In the genomic region with DNA sequence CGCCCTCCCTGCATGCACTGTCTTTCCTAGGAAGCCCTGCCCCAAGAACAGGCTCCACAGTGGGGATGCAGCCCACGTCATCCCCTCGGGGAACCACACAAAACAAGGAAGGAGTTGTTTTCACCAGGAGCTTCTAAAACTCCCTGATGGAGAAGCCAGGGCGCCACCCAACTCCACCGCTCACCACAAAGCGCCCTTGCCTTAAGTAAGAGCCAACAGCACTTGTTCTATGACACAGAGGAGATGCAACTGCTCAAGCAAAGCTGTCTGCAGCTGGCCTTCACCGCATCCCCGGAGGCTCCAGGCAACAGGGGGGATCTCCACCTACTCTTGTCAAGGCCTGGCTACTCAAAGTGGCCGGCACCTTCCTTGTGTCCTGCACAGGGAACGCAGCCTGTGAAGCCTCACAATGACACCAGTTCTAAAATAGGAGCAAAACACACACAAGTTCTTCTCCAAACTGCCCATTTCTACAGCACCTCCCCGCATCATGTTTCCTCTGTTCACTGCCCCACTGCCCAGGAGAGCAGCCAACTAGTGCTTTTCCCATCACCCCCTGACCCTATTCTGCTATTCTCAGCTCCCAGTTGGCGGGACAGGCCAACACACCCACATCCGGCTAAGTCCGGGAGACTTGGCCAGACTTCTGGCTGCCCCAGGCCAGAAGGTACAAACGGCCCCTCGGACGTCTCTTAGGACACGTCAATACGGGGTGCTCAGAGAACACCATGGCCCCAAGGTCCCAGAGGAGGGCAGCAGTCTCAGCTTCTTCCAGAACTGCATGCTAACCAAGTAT, we compare ENCODE assay signal across 3 cellular contexts.
A peak's percentile ranks its signal among the peaks of the same experiment; 100 is the strongest.
TF ChIP-seq lines count a peak whose summit lies in the region.

No MANE protein-coding gene starts in this region.

TF ChIP-seq in liver, 16 proteins besides CTCF, POLR2A, EP300 and RAD21:
- TF ChIP-seq FOXA1 (IDR thresholded peaks at IDR 0.05) (no peak), HNF4G (IDR thresholded peaks at IDR 0.05) (no peak), SP1 (IDR thresholded peaks at IDR 0.05) (peak; percentile 79), GABPA (IDR thresholded peaks at IDR 0.05 in 1 of 2, conservative IDR thresholded peaks at IDR 0.05 in 1 of 2) (no peak), NR2F2 (IDR thresholded peaks at IDR 0.05) (peak; percentile 97), RXRA (IDR thresholded peaks at IDR 0.05) (peak; percentile 50 to 56), YY1 (IDR thresholded peaks at IDR 0.05) (no peak), EGR1 (IDR thresholded peaks at IDR 0.05; ENCODE audit: low read depth in 2 of 2) (no peak), TAF1 (conservative IDR thresholded peaks at IDR 0.05) (no peak), JUND (IDR thresholded peaks at IDR 0.05) (no peak), HNF4A (conservative IDR thresholded peaks at IDR 0.05) (peak; percentile 16 to 39), FOXA2 (IDR thresholded peaks at IDR 0.05) (no peak)
- TF ChIP-seq, protein P1, sequence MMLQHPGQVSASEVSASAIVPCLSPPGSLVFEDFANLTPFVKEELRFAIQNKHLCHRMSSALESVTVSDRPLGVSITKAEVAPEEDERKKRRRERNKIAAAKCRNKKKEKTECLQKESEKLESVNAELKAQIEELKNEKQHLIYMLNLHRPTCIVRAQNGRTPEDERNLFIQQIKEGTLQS (IDR thresholded peaks at IDR 0.05) = no peak
- TF ChIP-seq, protein P2, sequence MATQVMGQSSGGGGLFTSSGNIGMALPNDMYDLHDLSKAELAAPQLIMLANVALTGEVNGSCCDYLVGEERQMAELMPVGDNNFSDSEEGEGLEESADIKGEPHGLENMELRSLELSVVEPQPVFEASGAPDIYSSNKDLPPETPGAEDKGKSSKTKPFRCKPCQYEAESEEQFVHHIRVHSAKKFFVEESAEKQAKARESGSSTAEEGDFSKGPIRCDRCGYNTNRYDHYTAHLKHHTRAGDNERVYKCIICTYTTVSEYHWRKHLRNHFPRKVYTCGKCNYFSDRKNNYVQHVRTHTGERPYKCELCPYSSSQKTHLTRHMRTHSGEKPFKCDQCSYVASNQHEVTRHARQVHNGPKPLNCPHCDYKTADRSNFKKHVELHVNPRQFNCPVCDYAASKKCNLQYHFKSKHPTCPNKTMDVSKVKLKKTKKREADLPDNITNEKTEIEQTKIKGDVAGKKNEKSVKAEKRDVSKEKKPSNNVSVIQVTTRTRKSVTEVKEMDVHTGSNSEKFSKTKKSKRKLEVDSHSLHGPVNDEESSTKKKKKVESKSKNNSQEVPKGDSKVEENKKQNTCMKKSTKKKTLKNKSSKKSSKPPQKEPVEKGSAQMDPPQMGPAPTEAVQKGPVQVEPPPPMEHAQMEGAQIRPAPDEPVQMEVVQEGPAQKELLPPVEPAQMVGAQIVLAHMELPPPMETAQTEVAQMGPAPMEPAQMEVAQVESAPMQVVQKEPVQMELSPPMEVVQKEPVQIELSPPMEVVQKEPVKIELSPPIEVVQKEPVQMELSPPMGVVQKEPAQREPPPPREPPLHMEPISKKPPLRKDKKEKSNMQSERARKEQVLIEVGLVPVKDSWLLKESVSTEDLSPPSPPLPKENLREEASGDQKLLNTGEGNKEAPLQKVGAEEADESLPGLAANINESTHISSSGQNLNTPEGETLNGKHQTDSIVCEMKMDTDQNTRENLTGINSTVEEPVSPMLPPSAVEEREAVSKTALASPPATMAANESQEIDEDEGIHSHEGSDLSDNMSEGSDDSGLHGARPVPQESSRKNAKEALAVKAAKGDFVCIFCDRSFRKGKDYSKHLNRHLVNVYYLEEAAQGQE (IDR thresholded peaks at IDR 0.05) = no peak
- TF ChIP-seq, protein P3, sequence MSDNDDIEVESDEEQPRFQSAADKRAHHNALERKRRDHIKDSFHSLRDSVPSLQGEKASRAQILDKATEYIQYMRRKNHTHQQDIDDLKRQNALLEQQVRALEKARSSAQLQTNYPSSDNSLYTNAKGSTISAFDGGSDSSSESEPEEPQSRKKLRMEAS (IDR thresholded peaks at IDR 0.05) = no peak
- TF ChIP-seq, protein P4, sequence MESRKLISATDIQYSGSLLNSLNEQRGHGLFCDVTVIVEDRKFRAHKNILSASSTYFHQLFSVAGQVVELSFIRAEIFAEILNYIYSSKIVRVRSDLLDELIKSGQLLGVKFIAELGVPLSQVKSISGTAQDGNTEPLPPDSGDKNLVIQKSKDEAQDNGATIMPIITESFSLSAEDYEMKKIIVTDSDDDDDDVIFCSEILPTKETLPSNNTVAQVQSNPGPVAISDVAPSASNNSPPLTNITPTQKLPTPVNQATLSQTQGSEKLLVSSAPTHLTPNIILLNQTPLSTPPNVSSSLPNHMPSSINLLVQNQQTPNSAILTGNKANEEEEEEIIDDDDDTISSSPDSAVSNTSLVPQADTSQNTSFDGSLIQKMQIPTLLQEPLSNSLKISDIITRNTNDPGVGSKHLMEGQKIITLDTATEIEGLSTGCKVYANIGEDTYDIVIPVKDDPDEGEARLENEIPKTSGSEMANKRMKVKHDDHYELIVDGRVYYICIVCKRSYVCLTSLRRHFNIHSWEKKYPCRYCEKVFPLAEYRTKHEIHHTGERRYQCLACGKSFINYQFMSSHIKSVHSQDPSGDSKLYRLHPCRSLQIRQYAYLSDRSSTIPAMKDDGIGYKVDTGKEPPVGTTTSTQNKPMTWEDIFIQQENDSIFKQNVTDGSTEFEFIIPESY (IDR thresholded peaks at IDR 0.05) = no peak
TF ChIP-seq in liver: peak in this region for 4.

TF ChIP-seq in HepG2, 621 proteins besides CTCF, POLR2A, EP300 and RAD21 (continues in another document):
- TF ChIP-seq, protein P5, sequence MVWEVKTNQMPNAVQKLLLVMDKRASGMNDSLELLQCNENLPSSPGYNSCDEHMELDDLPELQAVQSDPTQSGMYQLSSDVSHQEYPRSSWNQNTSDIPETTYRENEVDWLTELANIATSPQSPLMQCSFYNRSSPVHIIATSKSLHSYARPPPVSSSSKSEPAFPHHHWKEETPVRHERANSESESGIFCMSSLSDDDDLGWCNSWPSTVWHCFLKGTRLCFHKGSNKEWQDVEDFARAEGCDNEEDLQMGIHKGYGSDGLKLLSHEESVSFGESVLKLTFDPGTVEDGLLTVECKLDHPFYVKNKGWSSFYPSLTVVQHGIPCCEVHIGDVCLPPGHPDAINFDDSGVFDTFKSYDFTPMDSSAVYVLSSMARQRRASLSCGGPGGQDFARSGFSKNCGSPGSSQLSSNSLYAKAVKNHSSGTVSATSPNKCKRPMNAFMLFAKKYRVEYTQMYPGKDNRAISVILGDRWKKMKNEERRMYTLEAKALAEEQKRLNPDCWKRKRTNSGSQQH (CRISPR knock-in tag; IDR thresholded peaks at IDR 0.05; ENCODE audit: low read depth) = no peak
- no peak for TF ChIP-seq ZNF879 (CRISPR knock-in tag; IDR thresholded peaks at IDR 0.05)
- TF ChIP-seq, protein P6, sequence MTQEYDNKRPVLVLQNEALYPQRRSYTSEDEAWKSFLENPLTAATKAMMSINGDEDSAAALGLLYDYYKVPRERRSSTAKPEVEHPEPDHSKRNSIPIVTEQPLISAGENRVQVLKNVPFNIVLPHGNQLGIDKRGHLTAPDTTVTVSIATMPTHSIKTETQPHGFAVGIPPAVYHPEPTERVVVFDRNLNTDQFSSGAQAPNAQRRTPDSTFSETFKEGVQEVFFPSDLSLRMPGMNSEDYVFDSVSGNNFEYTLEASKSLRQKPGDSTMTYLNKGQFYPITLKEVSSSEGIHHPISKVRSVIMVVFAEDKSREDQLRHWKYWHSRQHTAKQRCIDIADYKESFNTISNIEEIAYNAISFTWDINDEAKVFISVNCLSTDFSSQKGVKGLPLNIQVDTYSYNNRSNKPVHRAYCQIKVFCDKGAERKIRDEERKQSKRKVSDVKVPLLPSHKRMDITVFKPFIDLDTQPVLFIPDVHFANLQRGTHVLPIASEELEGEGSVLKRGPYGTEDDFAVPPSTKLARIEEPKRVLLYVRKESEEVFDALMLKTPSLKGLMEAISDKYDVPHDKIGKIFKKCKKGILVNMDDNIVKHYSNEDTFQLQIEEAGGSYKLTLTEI (CRISPR knock-in tag; conservative IDR thresholded peaks at IDR 0.05) = no peak
- TF ChIP-seq, protein P7, sequence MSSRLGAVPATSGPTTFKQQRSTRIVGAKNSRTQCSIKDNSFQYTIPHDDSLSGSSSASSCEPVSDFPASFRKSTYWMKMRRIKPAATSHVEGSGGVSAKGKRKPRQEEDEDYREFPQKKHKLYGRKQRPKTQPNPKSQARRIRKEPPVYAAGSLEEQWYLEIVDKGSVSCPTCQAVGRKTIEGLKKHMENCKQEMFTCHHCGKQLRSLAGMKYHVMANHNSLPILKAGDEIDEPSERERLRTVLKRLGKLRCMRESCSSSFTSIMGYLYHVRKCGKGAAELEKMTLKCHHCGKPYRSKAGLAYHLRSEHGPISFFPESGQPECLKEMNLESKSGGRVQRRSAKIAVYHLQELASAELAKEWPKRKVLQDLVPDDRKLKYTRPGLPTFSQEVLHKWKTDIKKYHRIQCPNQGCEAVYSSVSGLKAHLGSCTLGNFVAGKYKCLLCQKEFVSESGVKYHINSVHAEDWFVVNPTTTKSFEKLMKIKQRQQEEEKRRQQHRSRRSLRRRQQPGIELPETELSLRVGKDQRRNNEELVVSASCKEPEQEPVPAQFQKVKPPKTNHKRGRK (CRISPR knock-in tag; IDR thresholded peaks at IDR 0.05) = no peak
- no peak for TF ChIP-seq GTF2F1 (IDR thresholded peaks at IDR 0.05; ENCODE audit: low read length)
- no peak for TF ChIP-seq GZF1 (CRISPR knock-in tag; IDR thresholded peaks at IDR 0.05)
- no peak for TF ChIP-seq ZFYVE20 (CRISPR knock-in tag; IDR thresholded peaks at IDR 0.05; ENCODE audit: borderline replicate concordance, low read depth)
- no peak for TF ChIP-seq TCF7 (IDR thresholded peaks at IDR 0.05; ENCODE audit: low read depth)
- no peak for TF ChIP-seq ELF1 (CRISPR knock-in tag; IDR thresholded peaks at IDR 0.05)

TF ChIP-seq in GM12891, 5 proteins besides CTCF, POLR2A, EP300 and RAD21:
- no peak for TF ChIP-seq SPI1 (IDR thresholded peaks at IDR 0.05; ENCODE audit: low read depth, low read length)
- TF ChIP-seq TAF1 (IDR thresholded peaks at IDR 0.05; ENCODE audit: low read depth, low read length) = no peak
- no peak for TF ChIP-seq POU2F2 (IDR thresholded peaks at IDR 0.05; ENCODE audit: low read depth, low read length)
- TF ChIP-seq PAX5 (IDR thresholded peaks at IDR 0.05; ENCODE audit: insufficient read depth, low read length, severe bottlenecking) = no peak
- TF ChIP-seq POLR2AphosphoS5 (IDR thresholded peaks at IDR 0.05; ENCODE audit: low read depth, low read length) = no peak
